16 cellular contexts compared by ENCODE assay signal in genomic region chr2:39020383-39020782, GRCh38.
"Had no signal": no experiment of that assay in that cellular context is flagged by ENCODE, and none has a peak within 500 bp of the region (broad histone marks: within the 10 kb centered on the region; RNA-seq: fewer than 3 reads in every experiment).

No MANE protein-coding gene starts in this region.

- H3K27ac ChIP-seq: adrenal gland, cardiac muscle cell, psoas muscle, right lobe of liver, suprapubic skin, upper lobe of right lung, WERI-Rb-1 had no signal

- H3K4me3 ChIP-seq: adrenal gland, cardiac muscle cell, psoas muscle, right lobe of liver, suprapubic skin, upper lobe of right lung had no signal

- ATAC-seq: esophagus mucosa; psoas muscle; right lobe of liver; stimulated activated naive CD8-positive, alpha-beta T cell treated with anti-CD3 and anti-CD28 coated beads, Interleukin-15, Interleukin-2, amounts not matched to agents 100 U/mL and 50 U/mL, for 24 hours; upper lobe of right lung had no signal

- DNase-seq: activated CD4-positive, alpha-beta T cell treated with anti-CD3 and anti-CD28 coated beads, Interleukin-2, amount 50 U/mL, for 48 hours; activated effector memory CD4-positive, alpha-beta T cell treated with Interleukin-2 at 50 U/mL for 16 hours; activated T-cell treated with anti-CD3 and anti-CD28 coated beads, Interleukin-2, amount 50 U/mL, for 1 hour; adrenal gland; hippocampal formation; kidney; nephron progenitor cell; occipital lobe; psoas muscle; right lobe of liver; stimulated activated naive CD8-positive, alpha-beta T cell treated with anti-CD3 and anti-CD28 coated beads, Interleukin-15, Interleukin-2, amounts not matched to agents 100 U/mL and 50 U/mL, for 24 hours; upper lobe of right lung; WERI-Rb-1 had no signal

- H3K4me1 ChIP-seq: adrenal gland, right lobe of liver, suprapubic skin had no signal

- H3K9me3 ChIP-seq: adrenal gland, psoas muscle, right lobe of liver, suprapubic skin, upper lobe of right lung had no signal

- H3K36me3 ChIP-seq: WERI-Rb-1 had no signal

- H3K27me3 ChIP-seq: adrenal gland, cardiac muscle cell, right lobe of liver, suprapubic skin, upper lobe of right lung had no signal
